1 cellular context compared by ENCODE assay signal in genomic region chr2:43092520-43093179, GRCh38.
A peak's percentile ranks its signal among the peaks of the same experiment; 100 is the strongest.
TF ChIP-seq lines count a peak whose summit lies in the region.

No MANE protein-coding gene starts in this region.

TF ChIP-seq in HepG2, 621 proteins besides CTCF, POLR2A, EP300 and RAD21 (continued from another document and continues in another):
- TF ChIP-seq KIAA2018 (CRISPR knock-in tag; IDR thresholded peaks at IDR 0.05; ENCODE audit: borderline replicate concordance) = no peak
- TF ChIP-seq ZNF891 (CRISPR knock-in tag; IDR thresholded peaks at IDR 0.05) = no peak
- TF ChIP-seq KDM5B (CRISPR knock-in tag; IDR thresholded peaks at IDR 0.05; ENCODE audit: borderline replicate concordance) = no peak
- TF ChIP-seq ZNF646 (CRISPR knock-in tag; IDR thresholded peaks at IDR 0.05) = peak; percentile 27; the same call in 1 of the 2 replicates
- TF ChIP-seq GPBP1L1 (CRISPR knock-in tag; IDR thresholded peaks at IDR 0.05) = no peak
- TF ChIP-seq TCF7 (IDR thresholded peaks at IDR 0.05; ENCODE audit: low read depth) = peak; percentile 71
- no peak for TF ChIP-seq GABPB1 (CRISPR knock-in tag; IDR thresholded peaks at IDR 0.05)
- TF ChIP-seq ZNF136 (CRISPR knock-in tag; IDR thresholded peaks at IDR 0.05; ENCODE audit: low read depth) = no peak
- TF ChIP-seq PAXIP1 (CRISPR knock-in tag; conservative IDR thresholded peaks at IDR 0.05) = peak; percentile 82
- TF ChIP-seq HDAC2 (CRISPR knock-in tag; IDR thresholded peaks at IDR 0.05) = peak; percentile 52
- TF ChIP-seq ZNF468 (CRISPR knock-in tag; IDR thresholded peaks at IDR 0.05) = no peak
- peak; percentile 49 for TF ChIP-seq STAG1 (CRISPR knock-in tag; IDR thresholded peaks at IDR 0.05)
- peak; percentile 82 for TF ChIP-seq ZNF609 (CRISPR knock-in tag; IDR thresholded peaks at IDR 0.05; ENCODE audit: borderline replicate concordance)
- TF ChIP-seq ZBTB34 (CRISPR knock-in tag; IDR thresholded peaks at IDR 0.05) = no peak; the same call in 1 of the 2 replicates
- no peak for TF ChIP-seq ZNF251 (CRISPR knock-in tag; IDR thresholded peaks at IDR 0.05)
- TF ChIP-seq ZNF841 (CRISPR knock-in tag; IDR thresholded peaks at IDR 0.05; ENCODE audit: borderline replicate concordance) = no peak
- TF ChIP-seq HNF4G (IDR thresholded peaks at IDR 0.05; ENCODE audit: borderline replicate concordance, low read depth, low read length) = 0 out of 2 replicates have a peak, but pooled peaks have one; percentile 18
- TF ChIP-seq HNF4G (CRISPR knock-in tag; IDR thresholded peaks at IDR 0.05; ENCODE audit: borderline replicate concordance, low read depth) = no peak
- TF ChIP-seq SP4 (CRISPR knock-in tag; IDR thresholded peaks at IDR 0.05) = no peak
- no peak for TF ChIP-seq MBNL3 (CRISPR knock-in tag; conservative IDR thresholded peaks at IDR 0.05)
- no peak for TF ChIP-seq ZNF773 (CRISPR knock-in tag; IDR thresholded peaks at IDR 0.05; ENCODE audit: borderline replicate concordance)
- no peak for TF ChIP-seq ARNTL (CRISPR knock-in tag; IDR thresholded peaks at IDR 0.05)
- TF ChIP-seq ZNF777 (CRISPR knock-in tag; IDR thresholded peaks at IDR 0.05) = no peak
- TF ChIP-seq ZNF3 (CRISPR knock-in tag; IDR thresholded peaks at IDR 0.05) = peak; percentile 43; the same call in 1 of the 2 replicates
- no peak for TF ChIP-seq MLX (CRISPR knock-in tag; IDR thresholded peaks at IDR 0.05)
- peak; percentile 48 for TF ChIP-seq ZFX (CRISPR knock-in tag; IDR thresholded peaks at IDR 0.05; ENCODE audit: low read depth)
